In the genomic region with DNA sequence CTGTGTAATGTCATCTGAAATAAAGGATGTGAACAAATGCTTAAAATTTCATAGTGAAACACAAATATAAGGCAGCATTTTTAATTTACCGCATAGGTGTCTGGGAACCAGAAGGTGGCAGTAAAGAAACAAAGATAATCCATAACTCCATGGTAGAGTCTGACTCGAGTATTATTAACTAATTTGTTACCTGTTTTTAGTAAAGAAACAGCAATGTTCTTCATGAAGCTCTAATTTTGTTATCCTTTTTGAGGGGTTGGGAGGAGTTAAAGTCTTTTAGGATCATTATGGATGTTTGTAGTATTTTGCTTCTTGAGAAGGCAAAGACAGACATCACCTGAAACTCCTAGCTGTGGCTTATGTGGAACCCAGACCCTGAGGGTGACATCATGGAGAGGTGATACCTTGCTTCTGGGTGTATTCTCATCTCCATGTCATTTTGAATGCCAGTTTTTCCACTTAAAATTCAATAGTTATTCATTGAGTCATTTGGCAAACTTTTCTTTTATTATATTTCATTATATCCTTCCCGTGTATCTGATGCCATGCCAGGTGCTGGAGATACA, we compare ENCODE assay signal across 8 cellular contexts.
A peak's percentile ranks its signal among the peaks of the same experiment; 100 is the strongest.
DNase-seq lines count a peak whose midpoint lies in the region; ATAC-seq, FAIRE-seq and TF ChIP-seq lines count a peak whose summit lies in the region.

No MANE protein-coding gene starts in this region.

- H3K27me3 ChIP-seq in A673 (replicated peaks; ENCODE audit: insufficient read depth, low read depth, low read length, poor library complexity): no peaks in the 10 kb centered on the region

- H3K27me3 Mint-ChIP-seq in brain: no peaks in the 10 kb centered on the region

- H3K9me3 Mint-ChIP-seq in brain: no peaks in the 10 kb centered on the region

- POLR2A ChIA-PET in A673 (lab: Charles Lee; ENCODE audit: low non-redundant PET): no interaction called here

- no peak overlapping the region for H3K27ac ChIP-seq in A673 (ENCODE audit: low read depth, low read length, poor library complexity, severe bottlenecking)

- intact Hi-C loops in A673 (cut with micrococcal nuclease; ENCODE audit: unreplicated experiment): loop anchor here (2.0 kb wide), 1 partner anchor 354 kb away; no protein-coding TSS in a partner anchor

- no TSS peak for BruUV-seq in A673 (replicated peaks; lab: Mats Ljungman, UMichigan)

- no peaks in the 10 kb centered on the region for H3K9me3 ChIP-seq in A673 (ENCODE audit: low read depth, low read length, poor library complexity, severe bottlenecking)

- H3K36me3 Mint-ChIP-seq in brain: peaks cover 26% of the 10 kb centered on the region

- peaks cover 12% of the 10 kb centered on the region for H3K4me1 ChIP-seq in A673 (ENCODE audit: insufficient read depth, low read length, poor library complexity, severe bottlenecking)

- no peak for ATAC-seq in HG03097 (IDR thresholded peaks at IDR 0.05; ENCODE audit: low FRiP score, unreplicated experiment)

- FAIRE-seq in islet of Langerhans (lab: Jason Lieb, UNC): peak; percentile 97
- FAIRE-seq in urothelium cell line (lab: Jason Lieb, UNC): no peak

- no peak overlapping the region for H3K4me3 ChIP-seq in A673 (ENCODE audit: low read depth, low read length, poor library complexity, severe bottlenecking)
- no peak overlapping the region for H3K4me3 ChIP-seq in GM12865 (ENCODE audit: low read depth, low read length)

- CTCF ChIA-PET in A673 (lab: Charles Lee): interaction anchor here (1.0 kb wide), 2 partner anchors 356 to 451 kb away, joined by 3 to 4 read pairs; no protein-coding TSS in a partner anchor

- DNase-seq in A673 (ENCODE audit: low spot score): peak; percentile 57
- peak; percentile 38 for DNase-seq in GM12865 (ENCODE audit: low read depth)
- peak; percentile 16 for DNase-seq in NCI-H2196 treated with DMSO at 0.1 percent for 48 hours (lab: John Stamatoyannopoulos, UW; ENCODE audit: unreplicated experiment)
- DNase-seq in urothelium cell line (ENCODE audit: low spot score): peak; percentile 58
- DNase-seq in stimulated activated CD4-positive, alpha-beta T cell treated with anti-CD3 and anti-CD28 coated beads, Interleukin-2, amount 100 ng/mL, for 48 hours: no peak

- H3K4me1 Mint-ChIP-seq in brain: peaks cover 13% of the 10 kb centered on the region

- peak overlapping the region in 2 of 5 experiments; percentile 29 to 61 for H3K27ac Mint-ChIP-seq in brain

- H3K4me3 Mint-ChIP-seq in brain: no peak overlapping the region

- H3K36me3 ChIP-seq in A673 (ENCODE audit: insufficient read depth, low read length, poor library complexity, severe bottlenecking): no peaks in the 10 kb centered on the region

- TF ChIP-seq CTCF in A673 (conservative IDR thresholded peaks at IDR 0.05; ENCODE audit: low read depth, low read length): peak; percentile 73
- TF ChIP-seq CTCF in GM12865 (IDR thresholded peaks at IDR 0.05; ENCODE audit: insufficient read depth, low read depth, low read length, missing control alignments): peak; percentile 42
- peak; percentile 78 to 81 for TF ChIP-seq CTCF in brain (conservative IDR thresholded peaks at IDR 0.05)

Comparison
In these comparisons a context has a peak if more than half of its experiments do, and no peak if none do; other contexts are left out.
1. DNase-seq: peak in A673 (single experiment), GM12865 (single experiment), NCI-H2196 treated with DMSO at 0.1 percent for 48 hours (single experiment) and urothelium cell line (single experiment); none in stimulated activated CD4-positive, alpha-beta T cell treated with anti-CD3 and anti-CD28 coated beads, Interleukin-2, amount 100 ng/mL, for 48 hours (0 of 2).
2. Peak in every context shown above with its lines, with median percentiles within 50 percentile points of each other: CTCF ChIP-seq.